In genomic region chr1:9888886-9889285, GRCh38 we compare ENCODE assay signal across 21 cellular contexts. TPM values are rescaled to one million over a fixed set of nuclear protein-coding genes. Genes with fewer than 3 reads are reported as not detected.
DNase-seq lines count a peak whose midpoint lies in the region; ATAC-seq and TF ChIP-seq lines count a peak whose summit lies in the region.
"Had no signal": no experiment of that assay in that cellular context is flagged by ENCODE, and none has a peak within 500 bp of the region (broad histone marks: within the 10 kb centered on the region; RNA-seq: fewer than 3 reads in every experiment).

No MANE protein-coding gene starts in this region.

- H3K27me3 ChIP-seq in DOHH2 (ENCODE audit: control insufficient read depth, low read length) (no peaks in the 10 kb centered on the region), IMR-90 (ENCODE audit: control insufficient read depth, insufficient read depth, low read length) (no peaks in the 10 kb centered on the region), osteoblast (ENCODE audit: insufficient read depth, low read length) (no peaks in the 10 kb centered on the region)
- H3K27me3 ChIP-seq: MG63 had no signal

- H3K27ac Mint-ChIP-seq in activated naive CD4-positive, alpha-beta T cell treated with anti-CD3 and anti-CD28 coated beads for 36 hours, result no peak overlapping the region
- H3K27ac Mint-ChIP-seq: activated T-cell treated with anti-CD3 and anti-CD28 coated beads, Interleukin-2, amount 50 U/mL, for 24 hours had no signal

- no peak overlapping the region for H3K56ac ChIP-seq in IMR-90 (ENCODE audit: extremely low read depth, insufficient read depth, low read length)

- H3K4me1 Mint-ChIP-seq in activated naive CD4-positive, alpha-beta T cell treated with anti-CD3 and anti-CD28 coated beads for 36 hours (ENCODE audit: low read depth), result peaks cover 12% of the 10 kb centered on the region

- POLR2A ChIA-PET in IMR-90 (lab: Charles Lee; ENCODE audit: unreplicated experiment), result no interaction called here

- TF ChIP-seq POLR2A in IMR-90 (IDR thresholded peaks at IDR 0.05; ENCODE audit: low read depth, low read length), result no peak

- ATAC-seq in IMR-90 (ENCODE audit: low read depth), result no peak
- ATAC-seq: HepG2, left lobe of liver had no signal

- H4K91ac ChIP-seq in IMR-90 (ENCODE audit: insufficient read depth, low read depth, low read length), result peak overlapping the region; percentile 15; the same call in 1 of the 2 replicates

- H3K9me3 ChIP-seq in DOHH2 (ENCODE audit: control insufficient read depth, insufficient read depth, low read length) (no peaks in the 10 kb centered on the region), IMR-90 (ENCODE audit: control insufficient read depth, insufficient read depth, low read length) (no peaks in the 10 kb centered on the region), osteoblast (ENCODE audit: low read depth, low read length) (no peaks in the 10 kb centered on the region)
- H3K9me3 ChIP-seq: MG63, thoracic aorta had no signal

- 0 out of 3 replicates have a peak overlapping the region, but pooled peaks have one; percentile 10 for H2BK15ac ChIP-seq in IMR-90 (ENCODE audit: low read depth, low read length)

- peak overlapping the region; percentile 9 for H2AK9ac ChIP-seq in IMR-90 (replicated peaks; ENCODE audit: low read depth, low read length, poor library complexity)

- intact Hi-C loops in IMR-90 (cut with micrococcal nuclease), result no loop called here
- intact Hi-C loops in activated naive CD4-positive, alpha-beta T cell treated with anti-CD3 and anti-CD28 coated beads for 36 hours (cut with micrococcal nuclease), result no loop called here

- no peaks in the 10 kb centered on the region for H3K36me3 Mint-ChIP-seq in activated naive CD4-positive, alpha-beta T cell treated with anti-CD3 and anti-CD28 coated beads for 36 hours (ENCODE audit: low read depth)

- no peaks in the 10 kb centered on the region for H3K27me3 Mint-ChIP-seq in activated naive CD4-positive, alpha-beta T cell treated with anti-CD3 and anti-CD28 coated beads for 36 hours (ENCODE audit: low read depth)
- H3K27me3 Mint-ChIP-seq: activated T-cell treated with anti-CD3 and anti-CD28 coated beads, Interleukin-2, amount 50 U/mL, for 24 hours; central memory CD8-positive, alpha-beta T cell had no signal

- H2BK5ac ChIP-seq in IMR-90 (ENCODE audit: low read depth, low read length, poor library complexity, severe bottlenecking), result peak overlapping the region; percentile 86

- H3K4me3 Mint-ChIP-seq in activated naive CD4-positive, alpha-beta T cell treated with anti-CD3 and anti-CD28 coated beads for 36 hours, result no peak overlapping the region
- H3K4me3 Mint-ChIP-seq: activated T-cell treated with anti-CD3 and anti-CD28 coated beads, Interleukin-2, amount 50 U/mL, for 24 hours; central memory CD8-positive, alpha-beta T cell had no signal

- peak overlapping the region; percentile 6; the same call in 1 of the 2 replicates for H3K14ac ChIP-seq in IMR-90 (replicated peaks; ENCODE audit: low read depth, low read length)

- H3K9me3 Mint-ChIP-seq in activated naive CD4-positive, alpha-beta T cell treated with anti-CD3 and anti-CD28 coated beads for 36 hours, result no peaks in the 10 kb centered on the region
- H3K9me3 Mint-ChIP-seq: activated T-cell treated with anti-CD3 and anti-CD28 coated beads, Interleukin-2, amount 50 U/mL, for 24 hours; central memory CD8-positive, alpha-beta T cell had no signal

- BruUV-seq in IMR-90 (replicated peaks; lab: Mats Ljungman, UMichigan), result no TSS peak

- peaks cover 49% of the 10 kb centered on the region for H3K4me1 ChIP-seq in DOHH2 (ENCODE audit: control insufficient read depth, low read length)
- peaks cover 32% of the 10 kb centered on the region for H3K4me1 ChIP-seq in IMR-90 (ENCODE audit: control insufficient read depth, insufficient read depth, low read length)
- peaks cover 35% of the 10 kb centered on the region for H3K4me1 ChIP-seq in osteoblast (ENCODE audit: insufficient read depth, low read length)

- H3K79me1 ChIP-seq in IMR-90 (ENCODE audit: low read depth in 1 of 2, low read length in 2 of 2), result peaks cover 14 to 52% of the 10 kb centered on the region in 2 experiments; a peak in 3 of 4 replicates

- DNase-seq in IMR-90 (no peak), epithelial cell of prostate (ENCODE audit: low read depth, low spot score) (no peak), osteoblast (ENCODE audit: insufficient read length, low spot score, missing footprints) (no peak), cortex of kidney (lab: John Stamatoyannopoulos, UW) (no peak)
- no peak for DNase-seq in activated naive CD4-positive, alpha-beta T cell treated with anti-CD3 and anti-CD28 coated beads for 36 hours
- DNase-seq: activated CD4-positive, alpha-beta T cell treated with anti-CD3 and anti-CD28 coated beads for 1 hour; activated naive CD4-positive, alpha-beta T cell treated with Interleukin-2 at 50 U/mL for 16 hours; activated T-cell treated with anti-CD3 and anti-CD28 coated beads, Interleukin-2, amount 50 U/mL, for 24 hours; anterior cingulate cortex; DMS79 treated with DMSO at 0.1 percent for 48 hours; effector CD4-positive, alpha-beta T cell; MG63; NCI-H2171; NCI-H526; stimulated activated CD4-positive, alpha-beta T cell treated with anti-CD3 and anti-CD28 coated beads, Interleukin-15, amount 100 ng/mL, for 24 hours had no signal

- TF ChIP-seq CTCF in DOHH2 (IDR thresholded peaks at IDR 0.05; ENCODE audit: low read depth, low read length, poor library complexity, severe bottlenecking) (no peak), IMR-90 (conservative IDR thresholded peaks at IDR 0.05; ENCODE audit: low read depth, low read length) (no peak), osteoblast (IDR thresholded peaks at IDR 0.05; ENCODE audit: extremely low read depth, low read depth, low read length) (no peak)

- H3K18ac ChIP-seq in IMR-90 (ENCODE audit: low read depth, low read length), result no peak overlapping the region

- no peak overlapping the region for H4K8ac ChIP-seq in IMR-90 (ENCODE audit: low read depth in 2 of 2, low read length in 2 of 2)

- H2BK120ac ChIP-seq in IMR-90 (ENCODE audit: low read depth, low read length), result peak overlapping the region; percentile 95

- H2AFZ ChIP-seq in IMR-90 (replicated peaks; ENCODE audit: low read length, poor library complexity) (no peak overlapping the region), osteoblast (ENCODE audit: low read length) (no peak overlapping the region)

- H3K4ac ChIP-seq in IMR-90 (ENCODE audit: low read depth, low read length), result peak overlapping the region; percentile 96

- H3K79me2 ChIP-seq in DOHH2 (ENCODE audit: control insufficient read depth, low read length) (no peaks in the 10 kb centered on the region), osteoblast (ENCODE audit: insufficient read depth, low read length) (no peaks in the 10 kb centered on the region)

- TF ChIP-seq RAD21 in IMR-90 (IDR thresholded peaks at IDR 0.05; ENCODE audit: low read length), result no peak

- peaks cover 32% of the 10 kb centered on the region for H3K9me1 ChIP-seq in IMR-90 (ENCODE audit: insufficient read depth, low read length)

- peaks cover 3% of the 10 kb centered on the region; the same call in 1 of the 2 replicates for H3F3A ChIP-seq in DOHH2 (ENCODE audit: control insufficient read depth, insufficient read depth)

- H3K9ac ChIP-seq in IMR-90 (ENCODE audit: low read depth, low read length), result no peak overlapping the region

- H2AK5ac ChIP-seq in IMR-90 (ENCODE audit: low read depth, low read length), result peak overlapping the region; percentile 62; the same call in 1 of the 2 replicates

- no peak overlapping the region; the same call in 1 of the 2 replicates for H2BK20ac ChIP-seq in IMR-90 (ENCODE audit: low read depth, low read length)

- no peaks in the 10 kb centered on the region for H3K36me3 ChIP-seq in DOHH2 (ENCODE audit: control insufficient read depth, low read length)
- H3K36me3 ChIP-seq in IMR-90 (ENCODE audit: control insufficient read depth, insufficient read depth, low read length), result no peaks in the 10 kb centered on the region
- H3K36me3 ChIP-seq in osteoblast (ENCODE audit: insufficient read depth, low read length), result no peaks in the 10 kb centered on the region
- H3K36me3 ChIP-seq: MG63, thoracic aorta had no signal

- dilution Hi-C loops in IMR-90 (cut with HindIII; ENCODE audit: low sequenced_read_pairs, unreplicated experiment), result no loop called here

- H4K5ac ChIP-seq in IMR-90 (ENCODE audit: low read depth, low read length), result no peak overlapping the region

- CTCF ChIA-PET in IMR-90 (lab: Yijun Ruan, JAX), result interaction anchor here (1.1 kb wide), 1 partner anchor 25 kb away, joined by 3 read pairs; no protein-coding TSS in a partner anchor
- CTCF ChIA-PET in activated naive CD4-positive, alpha-beta T cell treated with anti-CD3 and anti-CD28 coated beads for 36 hours (lab: Charles Lee), result interaction anchor here (1.0 to 1.6 kb wide), 2 partner anchors 53 to 104 kb away, joined by 3 to 5 read pairs; no protein-coding TSS in a partner anchor

- 80% methylated on average over 2 of the region's 9 CpGs; no CpG with 5 or more reads in 1 of the 2 experiments for WGBS in IMR-90 (ENCODE audit: extremely low coverage in 2 of 2, insufficient read length in 1 of 2), 2 experiments

- no peaks in the 10 kb centered on the region for H3K9me2 ChIP-seq in DOHH2 (replicated peaks; ENCODE audit: control insufficient read depth, low read length)

- in situ Hi-C loops in IMR-90 (cut with MboI; ENCODE audit: low sequenced_read_pairs), result no loop called here

- H3K23ac ChIP-seq in IMR-90 (ENCODE audit: low read depth, low read length), result no peak overlapping the region

- peak overlapping the region; percentile 35; the same call in 1 of the 2 replicates for H3K4me2 ChIP-seq in DOHH2 (ENCODE audit: low read length)
- H3K4me2 ChIP-seq in IMR-90 (ENCODE audit: low read depth, low read length), result no peak overlapping the region
- no peak overlapping the region for H3K4me2 ChIP-seq in osteoblast (ENCODE audit: insufficient read depth, low read length)

- no peaks in the 10 kb centered on the region for H4K20me1 ChIP-seq in DOHH2 (ENCODE audit: control insufficient read depth, insufficient read depth, low read depth, low read length)
- no peaks in the 10 kb centered on the region for H4K20me1 ChIP-seq in IMR-90 (ENCODE audit: insufficient read depth, low read length)
- H4K20me1 ChIP-seq in osteoblast (ENCODE audit: insufficient read depth, low read length), result peaks cover 20% of the 10 kb centered on the region

- H3K4me3 ChIP-seq in DOHH2 (ENCODE audit: low read length), result no peak overlapping the region
- H3K4me3 ChIP-seq in IMR-90 (ENCODE audit: insufficient read depth, low read depth, low read length), result no peak overlapping the region
- H3K4me3 ChIP-seq in skin epidermis, result no peak overlapping the region
- no peak overlapping the region for H3K4me3 ChIP-seq in osteoblast (ENCODE audit: insufficient read depth, low read length)
- H3K4me3 ChIP-seq: MG63, thoracic aorta had no signal

- H3K27ac ChIP-seq in DOHH2 (ENCODE audit: low read depth, low read length) (peak overlapping the region; percentile 15; the same call in 1 of the 2 replicates), IMR-90 (ENCODE audit: insufficient read depth, low read length) (no peak overlapping the region), epithelial cell of prostate (peak overlapping the region; percentile 99), skin epidermis (peak overlapping the region in 14 of 21 experiments; percentile 25 to 93 (median 84)), osteoblast (ENCODE audit: low read depth, low read length) (no peak overlapping the region)
- H3K27ac ChIP-seq: thoracic aorta had no signal

RNA-seq across cellular contexts. Expression of gene CTNNBIP1, which starts 21.2 kb away (rescaled TPM):
- total RNA-seq in IMR-90 (2012; rRNA removed) (24.7 and 41.9 TPM in 2 replicates), osteoblast (17.7 and 18.5 TPM in 2 replicates)
- 28.4 and 28.5 TPM in 2 replicates for polyA plus RNA-seq in IMR-90 (2012; rRNA removed)
- 11.9 and 21.4 TPM in 2 replicates for polyA plus RNA-seq in IMR-90 (2012; cell fraction: cytosol; rRNA removed)
- 15.7 and 18.8 TPM in 2 replicates for polyA plus RNA-seq in IMR-90 (2012; cell fraction: nucleus; rRNA removed; ENCODE audit: low replicate concordance)
- 10 to 100 TPM in 1 of 2 experiments, 1 to 10 TPM in 1; 9.5 to 10.3 TPM for total RNA-seq in activated naive CD4-positive, alpha-beta T cell treated with anti-CD3 and anti-CD28 coated beads for 36 hours

RNA-seq across cellular contexts. Expression of gene LZIC, which starts 54.3 kb away (rescaled TPM):
- total RNA-seq in IMR-90 (2012; rRNA removed), result 19.0 and 37.2 TPM in 2 replicates
- 8.7 and 11.6 TPM in 2 replicates for polyA plus RNA-seq in IMR-90 (2012; rRNA removed)
- polyA plus RNA-seq in IMR-90 (2012; cell fraction: cytosol; rRNA removed), result 1.5 and 2.7 TPM in 2 replicates
- 0.40 and 4.7 TPM in 2 replicates for polyA plus RNA-seq in IMR-90 (2012; cell fraction: nucleus; rRNA removed; ENCODE audit: low replicate concordance)
- total RNA-seq in osteoblast, result 34.5 and 37.6 TPM in 2 replicates
- total RNA-seq in activated naive CD4-positive, alpha-beta T cell treated with anti-CD3 and anti-CD28 coated beads for 36 hours, result 10 to 100 TPM; 26.1 to 27.0 TPM

RNA-seq across cellular contexts. Expression of gene NMNAT1, which starts 54.4 kb away (rescaled TPM):
- 11.7 and 11.9 TPM in 2 replicates for total RNA-seq in IMR-90 (2012; rRNA removed)
- 7.8 and 9.1 TPM in 2 replicates for polyA plus RNA-seq in IMR-90 (2012; rRNA removed)
- polyA plus RNA-seq in IMR-90 (2012; cell fraction: cytosol; rRNA removed), result 3.7 and 4.9 TPM in 2 replicates
- 3.2 and 7.2 TPM in 2 replicates for polyA plus RNA-seq in IMR-90 (2012; cell fraction: nucleus; rRNA removed; ENCODE audit: low replicate concordance)
- total RNA-seq in osteoblast, result 9.7 and 10.5 TPM in 2 replicates
- 1 to 10 TPM; 7.5 to 8.0 TPM for total RNA-seq in activated naive CD4-positive, alpha-beta T cell treated with anti-CD3 and anti-CD28 coated beads for 36 hours

Comparison
In these comparisons a context has a peak if more than half of its experiments do, and no peak if none do; other contexts are left out.
1. H3K27ac ChIP-seq: peak in DOHH2 (single experiment), epithelial cell of prostate (single experiment) and skin epidermis (14 of 21); none in IMR-90 (single experiment) and osteoblast (single experiment).